Comparison of ENCODE assay signal across 10 cellular contexts in the genomic region with DNA sequence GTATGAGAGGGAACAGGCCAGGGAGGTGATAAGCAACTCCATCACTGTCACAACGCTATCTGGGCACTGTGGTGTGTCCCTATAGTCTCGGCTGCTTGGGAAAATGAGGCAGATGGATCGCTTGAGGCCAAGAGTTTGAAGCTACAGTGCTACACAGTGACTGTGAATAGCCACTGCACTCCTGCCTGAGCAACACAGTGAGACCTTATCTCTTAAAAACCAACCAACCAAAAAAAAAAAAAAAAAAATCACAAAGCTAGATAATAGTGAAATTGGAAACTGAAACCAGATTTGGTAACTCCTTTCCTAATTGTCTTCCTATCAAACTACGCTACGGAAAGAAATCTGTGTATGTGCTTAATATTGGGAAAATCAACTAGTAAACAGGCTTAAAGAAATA. TPM values are rescaled to one million over a fixed set of nuclear protein-coding genes. Genes with fewer than 3 reads are reported as not detected.
DNase-seq lines count a peak whose midpoint lies in the region; ATAC-seq, FAIRE-seq and TF ChIP-seq lines count a peak whose summit lies in the region.
"Had no signal": no experiment of that assay in that cellular context is flagged by ENCODE, and none has a peak within 500 bp of the region (broad histone marks: within the 10 kb centered on the region; RNA-seq: fewer than 3 reads in every experiment).

No MANE protein-coding gene starts in this region.

- H3K36me3 ChIP-seq in heart right ventricle (no peaks in the 10 kb centered on the region), small intestine (ENCODE audit: control insufficient read depth in 2 of 2, insufficient read depth in 2 of 2, low read length in 2 of 2) (no peaks in the 10 kb centered on the region)

- H3K27me3 Mint-ChIP-seq in HFFc6 (ENCODE audit: insufficient read depth): no peaks in the 10 kb centered on the region; the same call in 1 of the 2 replicates

- H3K27me3 ChIP-seq in heart right ventricle (no peaks in the 10 kb centered on the region), small intestine (ENCODE audit: control insufficient read depth in 2 of 2, insufficient read depth in 2 of 2, low read length in 2 of 2) (no peaks in the 10 kb centered on the region)

- no peak for TF ChIP-seq CTCF in HFFc6 (IDR thresholded peaks at IDR 0.05)
- peak in 1 of 9 donors; percentile 11 for TF ChIP-seq CTCF in heart right ventricle (IDR thresholded peaks at IDR 0.05)

- FAIRE-seq in small intestine (lab: Jason Lieb, UNC): no peak
- FAIRE-seq: GM18507 had no signal

- H3K27ac Mint-ChIP-seq in HFFc6: peak overlapping the region; percentile 33; the same call in 1 of the 2 replicates
- H3K27ac Mint-ChIP-seq: activated T-helper 2 cell treated with anti-CD3 and anti-CD28 coated beads, Interferon-gamma antibody, Interleukin-2, Interleukin-4, amounts not matched to agents 10 μg/mL and 5 μg/mL and 100 μg/mL, durations not matched to agents 14 hours and 24 hours and 36 hours had no signal

- H3K4me1 ChIP-seq in heart right ventricle (peaks cover 0 to 21% (median 11%) of the 10 kb centered on the region in 9 donors), small intestine (ENCODE audit: control insufficient read depth in 2 of 2, insufficient read depth in 1 of 2, low read depth in 1 of 2, low read length in 1 of 2) (peaks cover 2 to 4% of the 10 kb centered on the region in 2 donors)

- H3K4me3 ChIP-seq in heart right ventricle: peak overlapping the region in 8 of 10 donors; percentile 13 to 41 (median 31)
- H3K4me3 ChIP-seq in small intestine (ENCODE audit: low read depth in 1 of 2, low read length in 2 of 2): no peak overlapping the region

- H3K9me3 ChIP-seq in heart right ventricle (peaks cover 0 to 10% (median 0%) of the 10 kb centered on the region in 11 donors), small intestine (ENCODE audit: control insufficient read depth, low read depth) (no peaks in the 10 kb centered on the region)

- H3K27ac ChIP-seq in heart right ventricle (peak overlapping the region in 8 of 10 donors; percentile 9 to 77 (median 48)), small intestine (ENCODE audit: low read depth in 1 of 2, low read length in 1 of 2) (no peak overlapping the region)

- WGBS in heart right ventricle, 2 donors: 36 to 62% methylated on average over 5 of the region's 5 CpGs
- 18 to 48% (median 34%) methylated on average over 5 of the region's 5 CpGs for WGBS in small intestine, 3 donors

- intact Hi-C loops in heart right ventricle (cut with DNase I): no loop called here

- H3K4me3 Mint-ChIP-seq in HFFc6: peak overlapping the region; percentile 64; the same call in 1 of the 2 replicates

- peak; percentile 83 for ATAC-seq in SK-N-SH treated with all-trans-retinoic acid at 6 μM for 48 hours
- peak in 5 of 8 donors; percentile 60 to 76 (median 69) for ATAC-seq in heart right ventricle
- no peak for ATAC-seq in GM21717 (IDR thresholded peaks at IDR 0.05; ENCODE audit: unreplicated experiment)
- ATAC-seq: activated CD4-positive, CD25-positive, alpha-beta regulatory T cell treated with anti-CD3 and anti-CD28 coated beads, Interleukin-2, amount 50 U/mL, for 24 hours had no signal

- H3K36me3 Mint-ChIP-seq in HFFc6 (ENCODE audit: low read depth): peaks cover 17% of the 10 kb centered on the region

- peaks cover 24% of the 10 kb centered on the region for H3K4me1 Mint-ChIP-seq in HFFc6 (ENCODE audit: low read depth)

- peaks cover 4% of the 10 kb centered on the region for H3K9me3 Mint-ChIP-seq in HFFc6

- DNase-seq in HFFc6: no peak
- DNase-seq in heart right ventricle: no peak
- peak; percentile 26 for DNase-seq in small intestine
- DNase-seq in NCI-H1930 (lab: John Stamatoyannopoulos, UW): no peak
- DNase-seq in T1000 (lab: John Stamatoyannopoulos, UW): no peak

TF ChIP-seq in SK-N-SH treated with all-trans-retinoic acid at 6 μM for 48 hours, 23 proteins besides CTCF, POLR2A, EP300 and RAD21:
- TF ChIP-seq TCF4 (CRISPR knock-in tag; IDR thresholded peaks at IDR 0.05; ENCODE audit: borderline replicate concordance) (no peak), ZNF8 (CRISPR knock-in tag; IDR thresholded peaks at IDR 0.05) (no peak), ZFP3 (CRISPR knock-in tag; IDR thresholded peaks at IDR 0.05) (no peak), ZNF70 (CRISPR knock-in tag; IDR thresholded peaks at IDR 0.05) (no peak), BACH2 (CRISPR knock-in tag; IDR thresholded peaks at IDR 0.05; ENCODE audit: borderline replicate concordance) (no peak), RARB (CRISPR knock-in tag; IDR thresholded peaks at IDR 0.05) (no peak), PATZ1 (CRISPR knock-in tag; IDR thresholded peaks at IDR 0.05; ENCODE audit: borderline replicate concordance) (no peak), CSDC2 (CRISPR knock-in tag; IDR thresholded peaks at IDR 0.05) (no peak), TSHZ2 (CRISPR knock-in tag; IDR thresholded peaks at IDR 0.05) (no peak), POU6F1 (CRISPR knock-in tag; IDR thresholded peaks at IDR 0.05; ENCODE audit: borderline replicate concordance, low read depth) (no peak), PPARA (CRISPR knock-in tag; IDR thresholded peaks at IDR 0.05; ENCODE audit: borderline replicate concordance) (no peak), ISL1 (CRISPR knock-in tag; IDR thresholded peaks at IDR 0.05) (no peak), CREB5 (CRISPR knock-in tag; IDR thresholded peaks at IDR 0.05; ENCODE audit: low read depth) (no peak), ZNF565 (CRISPR knock-in tag; conservative IDR thresholded peaks at IDR 0.05; ENCODE audit: low read depth) (no peak), ZC3H10 (CRISPR knock-in tag; IDR thresholded peaks at IDR 0.05) (no peak), ESRRG (CRISPR knock-in tag; IDR thresholded peaks at IDR 0.05) (no peak)

RNA-seq across cellular contexts. Expression of gene MICU1, which starts 14.1 kb away (rescaled TPM):
- 10 to 100 TPM; 54.7 to 62.7 (median 59.8) TPM for total RNA-seq in HFFc6 (2021; fragmentation: NEBNext Ultra II Directional; extraction: Animal tissue kit (Norgen Biotek cat#: 25700))
- 10 to 100 TPM; 41.3 to 54.1 (median 45.9) TPM for total RNA-seq in heart right ventricle
- 10 to 100 TPM; 34.2 to 39.3 TPM for polyA plus RNA-seq in heart right ventricle
- polyA plus RNA-seq in small intestine: 10 to 100 TPM; 32.5 to 53.2 (median 37.0) TPM

Comparison
In these comparisons a context has a peak if more than half of its experiments do, and no peak if none do; other contexts are left out.
1. H3K27ac ChIP-seq: peak in heart right ventricle (8 of 10); none in small intestine (0 of 2).
2. H3K4me3 ChIP-seq: peak in heart right ventricle (8 of 10); none in small intestine (0 of 2).